ENCODE assay signal across 18 cellular contexts in the genomic region with DNA sequence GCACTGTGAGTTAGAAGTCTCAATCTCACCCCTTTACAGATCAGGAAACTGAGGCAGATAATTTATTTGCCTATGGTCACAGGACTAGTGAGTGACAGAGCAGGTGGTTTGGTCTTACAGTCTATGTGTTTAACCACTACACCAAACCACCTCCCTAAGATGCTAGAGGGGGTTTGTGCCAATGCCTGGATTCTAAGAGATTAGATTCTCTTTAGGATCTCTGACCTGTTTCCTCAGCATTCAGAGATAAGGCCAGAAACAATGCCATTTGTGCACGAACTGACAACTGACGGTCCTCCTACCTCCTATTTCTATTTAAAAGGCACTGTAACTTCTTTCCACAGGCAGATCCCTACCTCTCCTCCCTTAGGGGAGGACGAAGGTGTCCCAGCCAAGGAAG. TPM values are rescaled to one million over a fixed set of nuclear protein-coding genes. Genes with fewer than 3 reads are reported as not detected.
DNase-seq lines count a peak whose midpoint lies in the region; ATAC-seq, FAIRE-seq and TF ChIP-seq lines count a peak whose summit lies in the region.
"Had no signal": no experiment of that assay in that cellular context is flagged by ENCODE, and none has a peak within 500 bp of the region (broad histone marks: within the 10 kb centered on the region; RNA-seq: fewer than 3 reads in every experiment).

No MANE protein-coding gene starts in this region.

- H3K4me2 ChIP-seq in K562 (ENCODE audit: insufficient read depth, low read length) = peak overlapping the region; percentile 99

- POLR2A ChIA-PET in K562 (lab: Yijun Ruan, JAX) = interaction anchor here (9.6 kb wide), 1 partner anchor 11 kb away, joined by 84 read pairs; no protein-coding TSS in a partner anchor

- ATAC-seq in K562 (no peak), sciatic nerve (no peak), left cardiac atrium (no peak)
- ATAC-seq: esophagus mucosa, heart left ventricle had no signal

- H3K27me3 ChIP-seq in ACC112 (ENCODE audit: insufficient read depth, low read length) = no peaks in the 10 kb centered on the region
- H3K27me3 ChIP-seq in K562 (ENCODE audit: control insufficient read depth in 2 of 2, insufficient read depth in 2 of 2, low read length in 2 of 2) = no peaks in the 10 kb centered on the region
- H3K27me3 ChIP-seq: heart left ventricle, right atrium auricular region, tibial nerve had no signal

- H3K36me3 ChIP-seq in ACC112 (ENCODE audit: insufficient read depth, low read length) (peaks cover 19% of the 10 kb centered on the region), K562 (ENCODE audit: control insufficient read depth, insufficient read depth, low read length) (peaks cover 19% of the 10 kb centered on the region)

- in situ Hi-C loops in K562 (cut with MboI) = no loop called here

- no peak for TF ChIP-seq CTCF in HFFc6 (IDR thresholded peaks at IDR 0.05)
- no peak for TF ChIP-seq CTCF in K562 (IDR thresholded peaks at IDR 0.05 in 2 of 3, conservative IDR thresholded peaks at IDR 0.05 in 1 of 3; ENCODE audit: insufficient read depth in 2 of 3, low read depth in 1 of 3, low read length in 3 of 3)

- CTCF ChIA-PET in K562 (lab: Yijun Ruan, JAX; ENCODE audit: low intra/inter-chr PET ratio) = no interaction called here

- H3K9ac ChIP-seq in K562 (ENCODE audit: insufficient read depth in 1 of 2, low read depth in 2 of 2, low read length in 2 of 2) = peak overlapping the region; percentile 46 to 87; a peak in 2 of 4 replicates

- peaks cover 19% of the 10 kb centered on the region for H3K36me3 Mint-ChIP-seq in HFFc6 (ENCODE audit: low read depth)

- H3K4me3 ChIP-seq in ACC112 (ENCODE audit: low read depth, low read length) (no peak overlapping the region), K562 (no peak overlapping the region)
- H3K4me3 ChIP-seq: right atrium auricular region, tibial nerve had no signal

- peaks cover 50% of the 10 kb centered on the region for H3K4me1 ChIP-seq in ACC112 (ENCODE audit: control insufficient read depth, insufficient read depth, low read length, unreplicated experiment)
- H3K4me1 ChIP-seq in K562 (replicated peaks in 1 of 2; ENCODE audit: control insufficient read depth in 2 of 2, insufficient read depth in 2 of 2, low read length in 2 of 2) = peaks cover 24 to 62% of the 10 kb centered on the region in 2 experiments

- 6% methylated on average over 3 of the region's 3 CpGs for WGBS in K562 (ENCODE audit: insufficient coverage, low coverage, missing lambda C conversion rate)

- H3K9me3 ChIP-seq in K562 (replicated peaks; ENCODE audit: control insufficient read depth, insufficient read depth, low read depth, low read length) = no peaks in the 10 kb centered on the region
- H3K9me3 ChIP-seq: heart left ventricle, right atrium auricular region, tibial nerve had no signal

- no peak for TF ChIP-seq RAD21 in K562 (CRISPR knock-in tag; conservative IDR thresholded peaks at IDR 0.05 in 1 of 2, IDR thresholded peaks at IDR 0.05 in 1 of 2)

- FAIRE-seq in K562 (lab: Jason Lieb, UNC) = no peak
- FAIRE-seq: H1 had no signal

- DNase-seq in HFFc6 = no peak
- DNase-seq in K562 (ENCODE audit: extremely low read depth in 1 of 4, low spot score in 3 of 4) = peak in 1 of 4 experiments; percentile 49
- DNase-seq in myocyte (ENCODE audit: low read depth) = peak; percentile 42
- no peak for DNase-seq in NCI-H446 treated with DMSO at 0.1 percent for 48 hours (lab: John Stamatoyannopoulos, UW)
- DNase-seq in sciatic nerve (ENCODE audit: low spot score) = no peak
- DNase-seq in left cardiac atrium = no peak
- no peak for DNase-seq in epidermal melanocyte (ENCODE audit: insufficient read length, low spot score)
- DNase-seq: DMS153; heart left ventricle; kidney glomerular epithelial cell; NCI-H2081; NCI-H526 treated with DMSO at 0.1 percent for 48 hours; stimulated activated CD4-positive, alpha-beta T cell treated with anti-CD3 and anti-CD28 coated beads, Interleukin-4, amount 100 ng/mL, for 24 hours had no signal

- BruUV-seq in K562 (replicated peaks; lab: Mats Ljungman, UMichigan) = no TSS peak

- H3K27ac Mint-ChIP-seq in HFFc6 = peak overlapping the region; percentile 77

- H3K4me1 Mint-ChIP-seq in HFFc6 (ENCODE audit: low read depth) = peaks cover 76% of the 10 kb centered on the region

- TF ChIP-seq EP300 in K562 (IDR thresholded peaks at IDR 0.05; ENCODE audit: low read length) = no peak; the same call in 1 of the 2 replicates

- H2AFZ ChIP-seq in ACC112 (ENCODE audit: low read length, unreplicated experiment) (no peak overlapping the region), K562 (ENCODE audit: low read depth, low read length) (peak overlapping the region; percentile 96)

- H4K20me1 ChIP-seq in K562 (replicated peaks; ENCODE audit: control insufficient read depth, insufficient read depth, low read length) = peaks cover 13% of the 10 kb centered on the region; the same call in 1 of the 2 replicates

- intact Hi-C loops in K562 (cut with micrococcal nuclease) (no loop called here), sciatic nerve (cut with DNase I) (loop anchor here (10.0 kb wide), 1 partner anchor 59 kb away; a partner anchor contains a TSS), left cardiac atrium (cut with DNase I) (loop anchor here in 1 of 2 donors (5.0 kb wide), 1 partner anchor 84 kb away; no protein-coding TSS in a partner anchor)

- peak overlapping the region; percentile 91 for H3K4me3 Mint-ChIP-seq in HFFc6

- H3K79me2 ChIP-seq in ACC112 (ENCODE audit: control insufficient read depth, insufficient read depth, low read length, unreplicated experiment) (peaks cover 49% of the 10 kb centered on the region), K562 (ENCODE audit: control insufficient read depth, insufficient read depth, low read length) (peaks cover 39% of the 10 kb centered on the region)

- no peaks in the 10 kb centered on the region; the same call in 1 of the 2 replicates for H3K27me3 Mint-ChIP-seq in HFFc6 (ENCODE audit: insufficient read depth)

- H3K9me3 Mint-ChIP-seq in HFFc6 = no peaks in the 10 kb centered on the region

- no peaks in the 10 kb centered on the region for H3K9me1 ChIP-seq in K562 (ENCODE audit: control insufficient read depth, insufficient read depth, low read length)

- TF ChIP-seq POLR2A in K562 (conservative IDR thresholded peaks at IDR 0.05) = no peak

- H3K27ac ChIP-seq in ACC112 (ENCODE audit: low read depth, low read length) (peak overlapping the region; percentile 84), K562 (ENCODE audit: extremely low read depth, low read depth, low read length) (peak overlapping the region; percentile 25; the same call in 1 of the 3 replicates)

TF ChIP-seq in K562, 482 proteins besides CTCF, POLR2A, EP300 and RAD21 (continues in another document):
- TF ChIP-seq HDAC3 (IDR thresholded peaks at IDR 0.05; ENCODE audit: borderline replicate concordance, partially characterized antibody) (no peak), TAL1 (IDR thresholded peaks at IDR 0.05) (0 out of 2 replicates have a peak, but pooled peaks have one; percentile 34), SOX6 (IDR thresholded peaks at IDR 0.05) (peak; percentile 82), ZNF830 (CRISPR knock-in tag; IDR thresholded peaks at IDR 0.05) (no peak), PTTG1 (tag; IDR thresholded peaks at IDR 0.05; ENCODE audit: low read depth) (no peak)

RNA-seq across cellular contexts. Expression of a gene that starts 2.3 kb away (rescaled TPM):
- total RNA-seq in HFFc6 (2021; fragmentation: NEBNext Ultra II Directional; extraction: Animal tissue kit (Norgen Biotek cat#: 25700)) = 100 to 1,000 TPM; 147 to 225 (median 195) TPM
- total RNA-seq in K562 (2011; cell fraction: chromatin; rRNA removed; ENCODE audit: low replicate concordance) = 495 and 804 TPM in 2 replicates
- total RNA-seq in K562 (2011; cell fraction: nucleolus; rRNA removed) = 263 and 289 TPM in 2 replicates
- total RNA-seq in K562 (2011; cell fraction: nucleoplasm; rRNA removed) = 478 and 674 TPM in 2 replicates
- total RNA-seq in K562 (2014; rRNA removed) (64.7 and 66.0 TPM in 2 replicates), K562 (2014; rRNA removed; fragmentation: Illumina TruSeq; extraction: Trizol) (95.1 and 111 TPM in 2 replicates), K562 (2015; rRNA removed; fragmentation: Illumina TruSeq; extraction: Trizol) (66.8 and 68.9 TPM in 2 replicates), K562 (2021) (123 and 136 TPM in 2 replicates), myocyte (22.9 and 36.8 TPM in 2 replicates), sciatic nerve (51.1 TPM), left cardiac atrium (10 to 100 TPM; 15.1 to 38.1 TPM)
- polyA plus RNA-seq in K562 (2011; rRNA removed) (101 and 150 TPM in 2 replicates), K562 (2014; fragmentation: Illumina TruSeq; extraction: Trizol) (85.8 and 87.8 TPM in 2 replicates), K562 (2014; fragmentation: Nextera tagmentation; extraction: Ambion mirVana) (10 to 100 TPM; 53.8 to 56.1 TPM), K562 (2014; rRNA removed) (74.7 and 77.3 TPM in 2 replicates)
- 105 and 114 TPM in 2 replicates for polyA plus RNA-seq in K562 (2011; cell fraction: cytosol; rRNA removed)
- polyA plus RNA-seq in K562 (2011; cell fraction: nucleus; rRNA removed) = 166 and 277 TPM in 2 replicates
- polyA plus RNA-seq in K562 (2012) = 55.6 and 102 TPM in 2 replicates
- 151 and 243 TPM in 2 replicates for polyA minus RNA-seq in K562 (2011; rRNA and poly(A)+ RNA removed)
- polyA minus RNA-seq in K562 (2011; cell fraction: cytosol; rRNA and poly(A)+ RNA removed) = 79.2 and 124 TPM in 2 replicates
- 120 and 135 TPM in 2 replicates for polyA minus RNA-seq in K562 (2011; cell fraction: nucleus; rRNA and poly(A)+ RNA removed)
- 125 TPM for polyA plus RNA-seq in myocyte (2012)

RNA-seq across cellular contexts. Expression of a gene that starts 59.1 kb away (rescaled TPM):
- total RNA-seq in HFFc6 (2021; fragmentation: NEBNext Ultra II Directional; extraction: Animal tissue kit (Norgen Biotek cat#: 25700)) = 10 to 100 TPM; 26.9 to 43.2 (median 32.6) TPM
- total RNA-seq in K562 (2011; cell fraction: chromatin; rRNA removed; ENCODE audit: low replicate concordance) = 7.9 and 16.5 TPM in 2 replicates
- total RNA-seq in K562 (2011; cell fraction: nucleolus; rRNA removed) = 11.1 and 12.7 TPM in 2 replicates
- 13.7 and 16.6 TPM in 2 replicates for total RNA-seq in K562 (2011; cell fraction: nucleoplasm; rRNA removed)
- total RNA-seq in K562 (2014; rRNA removed) (33.4 and 61.2 TPM in 2 replicates), K562 (2014; rRNA removed; fragmentation: Illumina TruSeq; extraction: Trizol) (5.7 and 7.4 TPM in 2 replicates), K562 (2015; rRNA removed; fragmentation: Illumina TruSeq; extraction: Trizol) (25.8 and 29.4 TPM in 2 replicates), K562 (2021) (42.9 and 55.3 TPM in 2 replicates), myocyte (20.9 and 21.6 TPM in 2 replicates), sciatic nerve (21.2 TPM), left cardiac atrium (10 to 100 TPM; 21.7 to 24.0 TPM)
- polyA plus RNA-seq in K562 (2011; rRNA removed) (16.4 and 21.9 TPM in 2 replicates), K562 (2014; fragmentation: Illumina TruSeq; extraction: Trizol) (21.0 and 45.8 TPM in 2 replicates), K562 (2014; fragmentation: Nextera tagmentation; extraction: Ambion mirVana) (10 to 100 TPM; 56.0 to 79.3 TPM), K562 (2014; rRNA removed) (42.4 and 61.3 TPM in 2 replicates)
- 36.1 and 82.6 TPM in 2 replicates for polyA plus RNA-seq in K562 (2011; cell fraction: cytosol; rRNA removed)
- polyA plus RNA-seq in K562 (2011; cell fraction: nucleus; rRNA removed) = 16.0 and 28.0 TPM in 2 replicates
- polyA plus RNA-seq in K562 (2012) = 66.1 and 68.6 TPM in 2 replicates
- polyA minus RNA-seq in K562 (2011; rRNA and poly(A)+ RNA removed) = 2.9 and 3.0 TPM in 2 replicates
- polyA minus RNA-seq in K562 (2011; cell fraction: cytosol; rRNA and poly(A)+ RNA removed) = 8.4 and 11.6 TPM in 2 replicates
- polyA minus RNA-seq in K562 (2011; cell fraction: nucleus; rRNA and poly(A)+ RNA removed) = 3.5 and 6.0 TPM in 2 replicates
- 65.0 TPM for polyA plus RNA-seq in myocyte (2012)
